9 cellular contexts compared by ENCODE assay signal in the genomic region with DNA sequence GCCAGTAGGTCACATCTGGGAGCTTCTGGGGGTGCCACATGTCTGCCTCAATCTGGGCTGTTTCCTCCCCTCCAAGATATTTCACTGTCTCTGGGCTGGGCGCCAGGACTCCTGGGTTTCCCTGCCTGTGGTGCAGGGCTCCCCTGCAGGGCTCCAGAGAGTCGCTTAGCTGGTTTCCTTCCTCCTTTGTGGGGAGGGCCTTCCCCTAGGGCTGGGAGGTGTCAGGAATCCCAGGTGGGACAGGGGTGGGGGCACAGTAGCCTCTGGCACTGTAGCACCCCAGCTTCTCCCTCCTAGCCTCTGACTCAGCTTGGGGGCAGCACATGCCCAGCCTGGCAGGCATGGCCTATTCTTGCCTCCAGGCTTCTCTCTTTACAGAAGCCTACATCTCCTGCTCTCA. TPM values are rescaled to one million over a fixed set of nuclear protein-coding genes. Genes with fewer than 3 reads are reported as not detected.
DNase-seq lines count a peak whose midpoint lies in the region; ATAC-seq, FAIRE-seq and TF ChIP-seq lines count a peak whose summit lies in the region.
"Had no signal": no experiment of that assay in that cellular context is flagged by ENCODE, and none has a peak within 500 bp of the region (broad histone marks: within the 10 kb centered on the region; RNA-seq: fewer than 3 reads in every experiment).

No MANE protein-coding gene starts in this region.

- H3K27ac Mint-ChIP-seq in activated CD8-positive, alpha-beta T cell treated with anti-CD3 and anti-CD28 coated beads for 36 hours: peak overlapping the region; percentile 1
- peak overlapping the region; percentile 62 for H3K27ac Mint-ChIP-seq in type B pancreatic cell

- intact Hi-C loops in activated CD8-positive, alpha-beta T cell treated with anti-CD3 and anti-CD28 coated beads for 36 hours (cut with micrococcal nuclease): no loop called here
- intact Hi-C loops in kidney (cut with DNase I): no loop called here

- FAIRE-seq in kidney (lab: Jason Lieb, UNC): no peak

- no peaks in the 10 kb centered on the region for H3K9me3 ChIP-seq in kidney (ENCODE audit: control insufficient read depth in 1 of 2, low read length in 2 of 2)

- no peak overlapping the region for H3K4me3 ChIP-seq in kidney (ENCODE audit: low read length in 2 of 2)

- no peaks in the 10 kb centered on the region for H3K27me3 Mint-ChIP-seq in activated CD8-positive, alpha-beta T cell treated with anti-CD3 and anti-CD28 coated beads for 36 hours
- H3K27me3 Mint-ChIP-seq in type B pancreatic cell: no peaks in the 10 kb centered on the region

- DNase-seq in NCI-H345 (lab: John Stamatoyannopoulos, UW): peak; percentile 27
- DNase-seq in NCI-H345 treated with DMSO at 0.1 percent for 48 hours (lab: John Stamatoyannopoulos, UW; ENCODE audit: unreplicated experiment): no peak
- peak; percentile 3 for DNase-seq in activated CD8-positive, alpha-beta T cell treated with anti-CD3 and anti-CD28 coated beads for 36 hours
- peak; percentile 88 for DNase-seq in kidney
- no peak for DNase-seq in type B pancreatic cell (ENCODE audit: extremely low spot score, unreplicated experiment)
- DNase-seq in activated CD4-positive, alpha-beta T cell treated with anti-CD3 and anti-CD28 coated beads for 48 hours: no peak
- DNase-seq in NCI-H524 (lab: John Stamatoyannopoulos, UW): no peak
- DNase-seq: activated CD4-positive, alpha-beta T cell treated with anti-CD3 and anti-CD28 coated beads for 1 hour had no signal

- H3K36me3 Mint-ChIP-seq in activated CD8-positive, alpha-beta T cell treated with anti-CD3 and anti-CD28 coated beads for 36 hours (ENCODE audit: low read depth): no peaks in the 10 kb centered on the region
- no peaks in the 10 kb centered on the region for H3K36me3 Mint-ChIP-seq in type B pancreatic cell

- POLR2A ChIA-PET in activated CD8-positive, alpha-beta T cell treated with anti-CD3 and anti-CD28 coated beads for 36 hours (lab: Charles Lee): interaction anchor here (1.1 to 13.3 kb wide), 5 partner anchors 8 to 28 kb away, joined by 3 to 184 read pairs (median 7); partner anchors contain the start of gene CDC6

- H3K27ac ChIP-seq in kidney (ENCODE audit: low read depth in 2 of 2, low read length in 2 of 2): peak overlapping the region; percentile 72 to 73

- peaks cover 52% of the 10 kb centered on the region for H3K4me1 Mint-ChIP-seq in activated CD8-positive, alpha-beta T cell treated with anti-CD3 and anti-CD28 coated beads for 36 hours (ENCODE audit: low read depth)
- H3K4me1 Mint-ChIP-seq in type B pancreatic cell (ENCODE audit: unreplicated experiment): peaks cover 52% of the 10 kb centered on the region

- CTCF ChIA-PET in activated CD8-positive, alpha-beta T cell treated with anti-CD3 and anti-CD28 coated beads for 36 hours (lab: Charles Lee): interaction anchor here (2.7 to 42.0 kb wide), 2 partner anchors 9 to 39 kb away, joined by 15 to 780 read pairs; no protein-coding TSS in a partner anchor

- TF ChIP-seq CTCF in activated CD8-positive, alpha-beta T cell treated with anti-CD3 and anti-CD28 coated beads for 36 hours (IDR thresholded peaks at IDR 0.05): no peak
- TF ChIP-seq CTCF in kidney (IDR thresholded peaks at IDR 0.05; ENCODE audit: borderline replicate concordance, extremely low read depth, insufficient read depth) (no peak), type B pancreatic cell (conservative IDR thresholded peaks at IDR 0.05) (no peak)

- H3K4me1 ChIP-seq in kidney (ENCODE audit: control insufficient read depth in 1 of 2, insufficient read depth in 1 of 2, low read depth in 1 of 2, low read length in 2 of 2): peaks cover 68 to 81% of the 10 kb centered on the region in 2 donors

- H3K36me3 ChIP-seq in kidney (ENCODE audit: control insufficient read depth in 1 of 2, insufficient read depth in 2 of 2, low read length in 2 of 2): no peaks in the 10 kb centered on the region

- no peaks in the 10 kb centered on the region for H3K9me3 Mint-ChIP-seq in activated CD8-positive, alpha-beta T cell treated with anti-CD3 and anti-CD28 coated beads for 36 hours
- no peaks in the 10 kb centered on the region for H3K9me3 Mint-ChIP-seq in type B pancreatic cell

- peak overlapping the region in 1 of 2 donors; percentile 41 for H3K9ac ChIP-seq in kidney (ENCODE audit: low read length in 2 of 2)

- H3K4me3 Mint-ChIP-seq in activated CD8-positive, alpha-beta T cell treated with anti-CD3 and anti-CD28 coated beads for 36 hours: no peak overlapping the region
- no peak overlapping the region for H3K4me3 Mint-ChIP-seq in type B pancreatic cell

- ATAC-seq in activated CD8-positive, alpha-beta T cell treated with anti-CD3 and anti-CD28 coated beads for 36 hours: no peak
- ATAC-seq in HG02852 (IDR thresholded peaks at IDR 0.05; ENCODE audit: unreplicated experiment): no peak

RNA-seq across cellular contexts. Expression of gene RARA, which starts 2.6 kb away (rescaled TPM):
- 10 to 100 TPM; 34.7 to 36.2 TPM for total RNA-seq in activated CD8-positive, alpha-beta T cell treated with anti-CD3 and anti-CD28 coated beads for 36 hours
- total RNA-seq in kidney: 45.7 TPM
- polyA plus RNA-seq in kidney (ENCODE audit: insufficient read depth, low read depth, low replicate concordance): 22.5 TPM
- total RNA-seq in type B pancreatic cell (ENCODE audit: low replicate concordance): 23.8 and 34.3 TPM in 2 replicates

RNA-seq across cellular contexts. Expression of gene CDC6, which starts 23.9 kb away (rescaled TPM):
- total RNA-seq in activated CD8-positive, alpha-beta T cell treated with anti-CD3 and anti-CD28 coated beads for 36 hours: 100 to 1,000 TPM; 110 to 118 TPM
- total RNA-seq in kidney (1.7 TPM), type B pancreatic cell (ENCODE audit: low replicate concordance) (23.2 and 50.3 TPM in 2 replicates)
- 0.49 TPM for polyA plus RNA-seq in kidney (ENCODE audit: insufficient read depth, low read depth, low replicate concordance)

RNA-seq across cellular contexts. Expression of gene GJD3, which starts 53.0 kb away (rescaled TPM):
- total RNA-seq in activated CD8-positive, alpha-beta T cell treated with anti-CD3 and anti-CD28 coated beads for 36 hours: not detected
- total RNA-seq in kidney: 2.6 TPM
- not detected for polyA plus RNA-seq in kidney (ENCODE audit: insufficient read depth, low read depth, low replicate concordance)
- total RNA-seq in type B pancreatic cell (ENCODE audit: low replicate concordance): 0.36 and 0.43 TPM in 2 replicates

Comparison
In these comparisons a context has a peak if more than half of its experiments do, and no peak if none do; other contexts are left out.
1. DNase-seq: peak in NCI-H345 (single experiment), activated CD8-positive, alpha-beta T cell treated with anti-CD3 and anti-CD28 coated beads for 36 hours (single experiment) and kidney (single experiment); none in NCI-H345 treated with DMSO at 0.1 percent for 48 hours (single experiment), type B pancreatic cell (single experiment), activated CD4-positive, alpha-beta T cell treated with anti-CD3 and anti-CD28 coated beads for 48 hours (single experiment) and NCI-H524 (0 of 2).